ENCODE assay signal across 7 cellular contexts in the genomic region with DNA sequence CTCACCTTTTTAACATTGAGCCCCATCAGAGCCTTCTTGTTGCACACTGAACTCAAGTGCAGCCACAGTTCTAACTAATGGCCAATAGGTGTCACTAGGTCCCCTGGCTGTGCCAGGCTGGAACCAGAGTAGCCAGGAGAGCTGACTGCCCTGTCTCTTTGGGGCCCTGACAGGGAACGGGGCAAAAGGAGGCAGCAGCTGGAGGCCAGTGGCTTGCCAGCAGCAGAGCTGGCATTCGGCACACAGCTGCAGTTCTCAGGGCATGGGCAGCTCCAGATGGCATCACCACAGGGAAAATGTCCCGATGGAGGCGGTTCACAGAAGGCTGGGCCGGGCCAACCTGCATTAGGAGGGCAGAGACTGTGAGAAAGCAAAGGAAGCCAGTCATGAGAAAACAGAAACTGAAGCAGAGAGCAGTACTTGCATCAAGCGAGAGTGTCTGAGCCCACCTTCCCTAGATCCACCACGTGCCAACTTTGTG.
DNase-seq lines count a peak whose midpoint lies in the region; ATAC-seq and TF ChIP-seq lines count a peak whose summit lies in the region.

No MANE protein-coding gene starts in this region.

- H3K36me3 Mint-ChIP-seq in activated B cell treated with CpG ODN at 0.5 μM for 24 hours (ENCODE audit: low read depth) = no peaks in the 10 kb centered on the region

- no peaks in the 10 kb centered on the region for H3K9me3 Mint-ChIP-seq in activated B cell treated with CpG ODN at 0.5 μM for 24 hours

- H3K27ac Mint-ChIP-seq in activated B cell treated with CpG ODN at 0.5 μM for 24 hours = no peak overlapping the region

- CTCF ChIA-PET in activated B cell treated with CpG ODN at 0.5 μM for 24 hours (lab: Charles Lee) = interaction anchor here (0.6 to 1.6 kb wide), 5 partner anchors 81 to 758 kb away, joined by 3 read pairs; no protein-coding TSS in a partner anchor

- no peaks in the 10 kb centered on the region for H3K4me1 Mint-ChIP-seq in activated B cell treated with CpG ODN at 0.5 μM for 24 hours

- TF ChIP-seq CTCF in activated B cell treated with CpG ODN at 0.5 μM for 24 hours (IDR thresholded peaks at IDR 0.05) (no peak), kidney epithelial cell (IDR thresholded peaks at IDR 0.05; ENCODE audit: insufficient read depth, low read length, poor library complexity, severe bottlenecking) (peak; percentile 70)

- POLR2A ChIA-PET in activated B cell treated with CpG ODN at 0.5 μM for 24 hours (lab: Charles Lee) = no interaction called here

- H3K36me3 ChIP-seq in kidney epithelial cell (ENCODE audit: control insufficient read depth, insufficient read depth, low read length) = no peaks in the 10 kb centered on the region

- intact Hi-C loops in activated B cell treated with CpG ODN at 0.5 μM for 24 hours (cut with micrococcal nuclease) = no loop called here
- intact Hi-C loops in sciatic nerve (cut with DNase I) = no loop called here

- ATAC-seq in GM21447 (IDR thresholded peaks at IDR 0.05; ENCODE audit: unreplicated experiment) (peak; percentile 73), activated B cell treated with CpG ODN at 0.5 μM for 24 hours (ENCODE audit: low read depth) (peak; percentile 79), sciatic nerve (no peak)

- H3K4me3 Mint-ChIP-seq in activated B cell treated with CpG ODN at 0.5 μM for 24 hours = no peak overlapping the region

- no peaks in the 10 kb centered on the region for H3K27me3 ChIP-seq in kidney epithelial cell (ENCODE audit: control insufficient read depth, insufficient read depth, low read length)

- no peaks in the 10 kb centered on the region for H3K27me3 Mint-ChIP-seq in activated B cell treated with CpG ODN at 0.5 μM for 24 hours

- no peak overlapping the region for H3K4me3 ChIP-seq in kidney epithelial cell (ENCODE audit: low read depth, low read length)

- DNase-seq in GM03348 (ENCODE audit: low spot score) (peak; percentile 63), LoVo (ENCODE audit: low spot score) (peak; percentile 21), activated B cell treated with CpG ODN at 0.5 μM for 24 hours (no peak), kidney epithelial cell (ENCODE audit: low read depth) (no peak), occipital lobe (lab: John Stamatoyannopoulos, UW) (no peak), sciatic nerve (ENCODE audit: low spot score) (no peak)

Comparison
In these comparisons a context has a peak if more than half of its experiments do, and no peak if none do; other contexts are left out.
1. DNase-seq: peak in GM03348 (single experiment) and LoVo (single experiment); none in activated B cell treated with CpG ODN at 0.5 μM for 24 hours (single experiment), kidney epithelial cell (single experiment), occipital lobe (single experiment) and sciatic nerve (single experiment).